8 cellular contexts compared by ENCODE assay signal in the genomic region with DNA sequence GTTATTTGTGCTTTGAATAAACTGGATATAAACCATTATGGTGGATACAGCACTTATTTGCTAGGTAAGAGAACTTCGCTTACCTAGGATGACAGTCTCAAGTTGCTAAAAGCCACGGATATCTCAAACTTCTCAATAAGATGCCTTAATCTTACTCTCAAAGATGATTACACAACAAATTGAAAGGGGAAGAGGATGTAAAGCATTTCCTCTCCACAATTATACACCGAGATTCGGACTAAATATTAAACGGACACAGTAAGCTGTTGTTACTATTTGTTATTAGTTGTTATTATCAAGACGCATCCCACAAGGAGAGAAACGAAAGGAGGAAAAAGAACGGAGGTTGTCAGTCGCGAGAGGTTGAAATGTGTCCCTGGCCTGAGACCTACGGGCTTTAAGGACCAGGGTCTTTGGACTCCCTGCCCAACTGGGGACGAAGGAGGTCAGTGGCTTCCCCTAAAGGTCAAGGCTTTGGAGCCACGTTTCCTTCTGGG. TPM values are rescaled to one million over a fixed set of nuclear protein-coding genes. Genes with fewer than 3 reads are reported as not detected.
DNase-seq lines count a peak whose midpoint lies in the region; ATAC-seq and TF ChIP-seq lines count a peak whose summit lies in the region.

No MANE protein-coding gene starts in this region.

- no peak for ATAC-seq in activated T-cell treated with anti-CD3 and anti-CD28 coated beads, Interleukin-2, amount 50 U/mL, for 72 hours (replicated peaks in 1 of 2)
- peak; percentile 14 for ATAC-seq in memory B cell (ENCODE audit: low read depth)

- H3K36me3 Mint-ChIP-seq in activated T-cell treated with anti-CD3 and anti-CD28 coated beads, Interleukin-2, amount 50 U/mL, for 72 hours (ENCODE audit: insufficient read depth in 2 of 2) = peaks cover 2 to 5% of the 10 kb centered on the region in 2 donors
- H3K36me3 Mint-ChIP-seq in memory B cell = peaks cover 4% of the 10 kb centered on the region

- no peak for TF ChIP-seq POLR2A in NB4 (IDR thresholded peaks at IDR 0.05; ENCODE audit: extremely low read depth, insufficient read length)

- H3K27me3 Mint-ChIP-seq in activated T-cell treated with anti-CD3 and anti-CD28 coated beads, Interleukin-2, amount 50 U/mL, for 72 hours (ENCODE audit: low read depth) = no peaks in the 10 kb centered on the region
- no peaks in the 10 kb centered on the region for H3K27me3 Mint-ChIP-seq in memory B cell

- H3K4me1 Mint-ChIP-seq in activated T-cell treated with anti-CD3 and anti-CD28 coated beads, Interleukin-2, amount 50 U/mL, for 72 hours (ENCODE audit: low read depth) = peaks cover 47% of the 10 kb centered on the region
- peaks cover 22% of the 10 kb centered on the region for H3K4me1 Mint-ChIP-seq in memory B cell

- no peak for TF ChIP-seq CTCF in NB4 (IDR thresholded peaks at IDR 0.05; ENCODE audit: low read depth, low read length)

- H3K36me3 ChIP-seq in urinary bladder (ENCODE audit: insufficient read depth) = no peaks in the 10 kb centered on the region

- no peak for DNase-seq in activated T-cell treated with anti-CD3 and anti-CD28 coated beads, Interleukin-2, amount 50 U/mL, for 72 hours
- DNase-seq in activated T-cell treated with anti-CD3 and anti-CD28 coated beads for 4 hours (no peak), NB4 (ENCODE audit: low read depth) (peak; percentile 56), memory B cell (ENCODE audit: low spot score in 2 of 2) (no peak), NCI-H2196 (lab: John Stamatoyannopoulos, UW; ENCODE audit: unreplicated experiment) (no peak), COLO668 (lab: John Stamatoyannopoulos, UW; ENCODE audit: unreplicated experiment) (no peak)
- DNase-seq in central memory CD4-positive, alpha-beta T cell = peak; percentile 5

- no peaks in the 10 kb centered on the region for H3K9me3 Mint-ChIP-seq in activated T-cell treated with anti-CD3 and anti-CD28 coated beads, Interleukin-2, amount 50 U/mL, for 72 hours
- H3K9me3 Mint-ChIP-seq in memory B cell = no peaks in the 10 kb centered on the region

- H3K4me1 ChIP-seq in urinary bladder (ENCODE audit: insufficient read depth) = no peaks in the 10 kb centered on the region

- H3K27ac ChIP-seq in urinary bladder (ENCODE audit: low read depth) = peak overlapping the region; percentile 77

- peak overlapping the region; percentile 98 to 100 for H3K4me3 Mint-ChIP-seq in activated T-cell treated with anti-CD3 and anti-CD28 coated beads, Interleukin-2, amount 50 U/mL, for 72 hours
- H3K4me3 Mint-ChIP-seq in memory B cell = peak overlapping the region; percentile 97

- WGBS in urinary bladder = 3% methylated on average over 13 of the region's 13 CpGs

- H3K4me3 ChIP-seq in NB4 (ENCODE audit: low read depth, low read length) (peak overlapping the region; percentile 81), urinary bladder (ENCODE audit: low read depth, low read length) (peak overlapping the region; percentile 84)

- peak overlapping the region; percentile 96 for H3K27ac Mint-ChIP-seq in activated T-cell treated with anti-CD3 and anti-CD28 coated beads, Interleukin-2, amount 50 U/mL, for 72 hours
- peak overlapping the region; percentile 98 for H3K27ac Mint-ChIP-seq in memory B cell

RNA-seq across cellular contexts. Expression of gene ZNF106, which starts 0.6 kb away (rescaled TPM):
- 10 to 100 TPM; 51.1 to 66.2 TPM for total RNA-seq in activated T-cell treated with anti-CD3 and anti-CD28 coated beads, Interleukin-2, amount 50 U/mL, for 72 hours
- total RNA-seq in urinary bladder = 92.7 TPM
- 24.8 TPM for polyA plus RNA-seq in urinary bladder

RNA-seq across cellular contexts. Expression of gene SNAP23, which starts 5.1 kb away (rescaled TPM):
- total RNA-seq in activated T-cell treated with anti-CD3 and anti-CD28 coated beads, Interleukin-2, amount 50 U/mL, for 72 hours = 10 to 100 TPM; 72.0 to 79.7 TPM
- 94.3 TPM for total RNA-seq in urinary bladder
- 47.8 TPM for polyA plus RNA-seq in urinary bladder

RNA-seq across cellular contexts. Expression of gene LRRC57, which starts 58.3 kb away (rescaled TPM):
- 10 to 100 TPM; 26.2 to 29.3 TPM for total RNA-seq in activated T-cell treated with anti-CD3 and anti-CD28 coated beads, Interleukin-2, amount 50 U/mL, for 72 hours
- 20.7 TPM for total RNA-seq in urinary bladder
- polyA plus RNA-seq in urinary bladder = 10.2 TPM

RNA-seq across cellular contexts. Expression of gene HAUS2, which starts 58.3 kb away (rescaled TPM):
- total RNA-seq in activated T-cell treated with anti-CD3 and anti-CD28 coated beads, Interleukin-2, amount 50 U/mL, for 72 hours = 10 to 100 TPM; 32.1 to 43.6 TPM
- total RNA-seq in urinary bladder = 33.5 TPM
- polyA plus RNA-seq in urinary bladder = 12.5 TPM

Comparison
In these comparisons a context has a peak if more than half of its experiments do, and no peak if none do; other contexts are left out.
1. DNase-seq: peak in NB4 (single experiment) and central memory CD4-positive, alpha-beta T cell (single experiment); none in activated T-cell treated with anti-CD3 and anti-CD28 coated beads, Interleukin-2, amount 50 U/mL, for 72 hours (0 of 2), activated T-cell treated with anti-CD3 and anti-CD28 coated beads for 4 hours (single experiment), memory B cell (0 of 2), NCI-H2196 (single experiment) and COLO668 (single experiment).